In genomic region chr11:47394322-47395224, GRCh38 we compare ENCODE assay signal across 9 cellular contexts. TPM values are rescaled to one million over a fixed set of nuclear protein-coding genes. Genes with fewer than 3 reads are reported as not detected.
DNase-seq lines count a peak whose midpoint lies in the region; ATAC-seq, FAIRE-seq and TF ChIP-seq lines count a peak whose summit lies in the region.
"Had no signal": no experiment of that assay in that cellular context is flagged by ENCODE, and none has a peak within 500 bp of the region (broad histone marks: within the 10 kb centered on the region; RNA-seq: fewer than 3 reads in every experiment).

No MANE protein-coding gene starts in this region.

- intact Hi-C loops in pancreas (cut with DNase I) = no loop called here

- WGBS in pancreas, 2 donors = 84 to 86% methylated on average over 36 to 39 of the region's 39 CpGs

- no peak for FAIRE-seq in pancreas (lab: Jason Lieb, UNC)
- FAIRE-seq: endometrium had no signal

- peak overlapping the region; percentile 38 to 59 for H3K9ac ChIP-seq in duodenal mucosa (ENCODE audit: low read depth in 1 of 2, low read length in 2 of 2)

- no peak for TF ChIP-seq CTCF in pancreas (IDR thresholded peaks at IDR 0.05)

- H3K9me3 ChIP-seq in duodenal mucosa (ENCODE audit: control insufficient read depth in 1 of 2, low read length in 2 of 2) = no peaks in the 10 kb centered on the region
- H3K9me3 ChIP-seq in pancreas = no peaks in the 10 kb centered on the region

- H3K4me3 ChIP-seq in duodenal mucosa (ENCODE audit: low read depth in 1 of 2, low read length in 2 of 2) (peak overlapping the region; percentile 29 to 45), pancreas (peak overlapping the region in 1 of 4 donors; percentile 10)

- ATAC-seq in HG03066 (IDR thresholded peaks at IDR 0.05; ENCODE audit: low read depth, unreplicated experiment) (peak; percentile 63), pancreas (peak in 3 of 4 donors; percentile 34 to 58 (median 46))

- peak overlapping the region; percentile 79 for H3K27ac ChIP-seq in duodenal mucosa (ENCODE audit: low read depth, low read length)
- peak overlapping the region in 2 of 4 donors; percentile 61 to 78 for H3K27ac ChIP-seq in pancreas

- no peaks in the 10 kb centered on the region for H3K27me3 ChIP-seq in duodenal mucosa (ENCODE audit: control insufficient read depth in 1 of 2, insufficient read depth in 2 of 2, low read length in 2 of 2)
- no peaks in the 10 kb centered on the region for H3K27me3 ChIP-seq in pancreas

- no peaks in the 10 kb centered on the region for H3K36me3 ChIP-seq in duodenal mucosa (ENCODE audit: control insufficient read depth in 1 of 2, insufficient read depth in 2 of 2, low read length in 2 of 2)
- no peaks in the 10 kb centered on the region for H3K36me3 ChIP-seq in pancreas

- H3K4me1 ChIP-seq in duodenal mucosa (ENCODE audit: control insufficient read depth in 1 of 2, insufficient read depth in 2 of 2, low read length in 2 of 2) (peaks cover 10 to 28% of the 10 kb centered on the region in 2 donors), pancreas (no peaks in the 10 kb centered on the region)

- peak; percentile 30 for DNase-seq in GF-D8 (lab: John Stamatoyannopoulos, UW)
- peak; percentile 71 for DNase-seq in activated CD4-positive, CD25-positive, alpha-beta regulatory T cell treated with anti-CD3 and anti-CD28 coated beads, Interleukin-2, amount 50 U/mL, for 72 hours
- peak in 1 of 6 donors; percentile 52 for DNase-seq in pancreas
- no peak for DNase-seq in GM03348 (ENCODE audit: low spot score)
- DNase-seq in NCI-H1048 (lab: John Stamatoyannopoulos, UW) = no peak
- no peak for DNase-seq in amniotic stem cell (lab: John Stamatoyannopoulos, UW)

RNA-seq across cellular contexts. Expression of gene SLC39A13, which starts 13.8 kb away (rescaled TPM):
- total RNA-seq in pancreas = 10 to 100 TPM; 14.6 to 28.5 (median 19.3) TPM
- polyA plus RNA-seq in pancreas = 10 to 100 TPM; 52.6 to 55.6 TPM

RNA-seq across cellular contexts. Expression of gene SPI1, which starts 16.2 kb away (rescaled TPM):
- 10 to 100 TPM in 2 of 6 donors, 1 to 10 TPM in 4; 1.0 to 24.2 (median 4.5) TPM for total RNA-seq in pancreas
- polyA plus RNA-seq in pancreas = 1 to 10 TPM; 4.7 to 7.6 TPM

RNA-seq across cellular contexts. Expression of gene PSMC3, which starts 31.7 kb away (rescaled TPM):
- 10 to 100 TPM; 37.4 to 59.4 (median 50.3) TPM for total RNA-seq in pancreas
- 10 to 100 TPM; 55.0 to 67.5 TPM for polyA plus RNA-seq in pancreas

RNA-seq across cellular contexts. Expression of gene MYBPC3, which starts 42.1 kb away (rescaled TPM):
- 1 to 10 TPM in 1 of 6 donors, under 1 TPM in 3, not detected in 2; 0.06 to 1.0 (median 0.09) TPM for total RNA-seq in pancreas
- polyA plus RNA-seq in pancreas = under 1 TPM; 0.14 to 0.23 TPM

RNA-seq across cellular contexts. Expression of gene RAPSN, which starts 54.4 kb away (rescaled TPM):
- under 1 TPM; 0.18 to 0.56 (median 0.30) TPM for total RNA-seq in pancreas
- under 1 TPM; 0.34 to 0.92 TPM for polyA plus RNA-seq in pancreas

Comparison
In these comparisons a context has a peak if more than half of its experiments do, and no peak if none do; other contexts are left out.
1. DNase-seq: peak in GF-D8 (single experiment) and activated CD4-positive, CD25-positive, alpha-beta regulatory T cell treated with anti-CD3 and anti-CD28 coated beads, Interleukin-2, amount 50 U/mL, for 72 hours (single experiment); none in GM03348 (single experiment), NCI-H1048 (single experiment) and amniotic stem cell (single experiment).